10 cellular contexts compared by ENCODE assay signal in genomic region chr13:30477346-30478235, GRCh38. TPM values are rescaled to one million over a fixed set of nuclear protein-coding genes. Genes with fewer than 3 reads are reported as not detected.
DNase-seq lines count a peak whose midpoint lies in the region; ATAC-seq and TF ChIP-seq lines count a peak whose summit lies in the region.
"Had no signal": no experiment of that assay in that cellular context is flagged by ENCODE, and none has a peak within 500 bp of the region (broad histone marks: within the 10 kb centered on the region; RNA-seq: fewer than 3 reads in every experiment).

No MANE protein-coding gene starts in this region.

- peaks cover 12% of the 10 kb centered on the region for H3K4me1 ChIP-seq in SJCRH30
- H3K4me1 ChIP-seq in esophagus squamous epithelium, result no peaks in the 10 kb centered on the region

- H3K27ac Mint-ChIP-seq in activated CD4-positive, alpha-beta memory T cell treated with anti-CD3 and anti-CD28 coated beads, Interleukin-2, amount 10 ng/mL, durations not matched to agents 7 days and 5 days, result no peak overlapping the region

- intact Hi-C loops in esophagus squamous epithelium (cut with DNase I), result no loop called here

- TF ChIP-seq POLR2A in esophagus squamous epithelium (IDR thresholded peaks at IDR 0.05), result no peak

- DNase-seq in ELF-1 (ENCODE audit: low read depth, low spot score) (peak; percentile 48), SJCRH30 (peak; percentile 93 to 97), esophagus squamous epithelium (lab: John Stamatoyannopoulos, UW) (no peak), SHP77 treated with DMSO at 0.1 percent for 48 hours (lab: John Stamatoyannopoulos, UW) (no peak), DMS79 (lab: John Stamatoyannopoulos, UW) (no peak)
- no peak for DNase-seq in activated CD4-positive, alpha-beta memory T cell treated with anti-CD3 and anti-CD28 coated beads, Interleukin-2, amount 10 ng/mL, durations not matched to agents 7 days and 5 days
- DNase-seq: RPMI8226 had no signal

- peaks cover 15% of the 10 kb centered on the region for H3K27me3 Mint-ChIP-seq in activated CD4-positive, alpha-beta memory T cell treated with anti-CD3 and anti-CD28 coated beads, Interleukin-2, amount 10 ng/mL, durations not matched to agents 7 days and 5 days

- H3K9me3 ChIP-seq in SJCRH30 (replicated peaks), result no peaks in the 10 kb centered on the region
- H3K9me3 ChIP-seq in esophagus squamous epithelium, result no peaks in the 10 kb centered on the region

- no peak overlapping the region for H3K4me3 Mint-ChIP-seq in activated CD4-positive, alpha-beta memory T cell treated with anti-CD3 and anti-CD28 coated beads, Interleukin-2, amount 10 ng/mL, durations not matched to agents 7 days and 5 days

- CTCF ChIA-PET in activated CD4-positive, alpha-beta memory T cell treated with anti-CD3 and anti-CD28 coated beads, Interleukin-2, amount 10 ng/mL, durations not matched to agents 7 days and 5 days (lab: Charles Lee), result no interaction called here

- ATAC-seq in GM19455 (IDR thresholded peaks at IDR 0.05; ENCODE audit: unreplicated experiment), result peak; percentile 92
- peak; percentile 93 for ATAC-seq in HG03095 (IDR thresholded peaks at IDR 0.05; ENCODE audit: unreplicated experiment)

- POLR2A ChIA-PET in activated CD4-positive, alpha-beta memory T cell treated with anti-CD3 and anti-CD28 coated beads, Interleukin-2, amount 10 ng/mL, durations not matched to agents 7 days and 5 days (lab: Charles Lee), result interaction anchor here (1.9 kb wide), 1 partner anchor 12 kb away, joined by 8 read pairs; the partner anchor contains the start of gene HMGB1

- 43 to 67% methylated on average over 4 of the region's 4 CpGs for WGBS in esophagus squamous epithelium, 2 donors

- H3K9me3 Mint-ChIP-seq in activated CD4-positive, alpha-beta memory T cell treated with anti-CD3 and anti-CD28 coated beads, Interleukin-2, amount 10 ng/mL, durations not matched to agents 7 days and 5 days, result no peaks in the 10 kb centered on the region

- H3K36me3 Mint-ChIP-seq in activated CD4-positive, alpha-beta memory T cell treated with anti-CD3 and anti-CD28 coated beads, Interleukin-2, amount 10 ng/mL, durations not matched to agents 7 days and 5 days (ENCODE audit: low read depth), result no peaks in the 10 kb centered on the region

- H3K27me3 ChIP-seq in SJCRH30, result no peaks in the 10 kb centered on the region
- no peaks in the 10 kb centered on the region for H3K27me3 ChIP-seq in esophagus squamous epithelium

- H3K4me3 ChIP-seq in SJCRH30, result no peak overlapping the region
- H3K4me3 ChIP-seq in esophagus squamous epithelium, result no peak overlapping the region

- no peaks in the 10 kb centered on the region for H3K36me3 ChIP-seq in SJCRH30
- no peaks in the 10 kb centered on the region for H3K36me3 ChIP-seq in esophagus squamous epithelium

- no peaks in the 10 kb centered on the region for H3K4me1 Mint-ChIP-seq in activated CD4-positive, alpha-beta memory T cell treated with anti-CD3 and anti-CD28 coated beads, Interleukin-2, amount 10 ng/mL, durations not matched to agents 7 days and 5 days

- H3K27ac ChIP-seq in SJCRH30 (peak overlapping the region; percentile 26; the same call in 1 of the 2 replicates), esophagus squamous epithelium (no peak overlapping the region)

- TF ChIP-seq CTCF in esophagus squamous epithelium (IDR thresholded peaks at IDR 0.05), result no peak

RNA-seq across cellular contexts. Expression of gene HMGB1, which starts 11.9 kb away (rescaled TPM):
- total RNA-seq in SJCRH30 (2014; rRNA removed; shearing (Covaris generic)), result 1,487 and 1,662 TPM in 2 replicates
- total RNA-seq in esophagus squamous epithelium, result 100 to 1,000 TPM; 189 to 446 (median 280) TPM
- total RNA-seq in activated CD4-positive, alpha-beta memory T cell treated with anti-CD3 and anti-CD28 coated beads, Interleukin-2, amount 10 ng/mL, durations not matched to agents 7 days and 5 days, result 100 to 1,000 TPM; 611 to 615 TPM

RNA-seq across cellular contexts. Expression of gene UBE2L5, which starts 55.3 kb away (rescaled TPM):
- total RNA-seq in SJCRH30 (2014; rRNA removed; shearing (Covaris generic)), result not detected in 2 replicates
- total RNA-seq in esophagus squamous epithelium, result under 1 TPM in 1 of 4 donors, not detected in 3; 0.19 TPM
- under 1 TPM in 1 of 2 experiments, not detected in 1; 0.20 TPM for total RNA-seq in activated CD4-positive, alpha-beta memory T cell treated with anti-CD3 and anti-CD28 coated beads, Interleukin-2, amount 10 ng/mL, durations not matched to agents 7 days and 5 days
- total RNA-seq: endothelial cell of umbilical vein had no signal

Comparison
In these comparisons a context has a peak if more than half of its experiments do, and no peak if none do; other contexts are left out.
1. DNase-seq: peak in ELF-1 (single experiment) and SJCRH30 (2 of 2); none in esophagus squamous epithelium (single experiment), SHP77 treated with DMSO at 0.1 percent for 48 hours (single experiment), DMS79 (single experiment) and activated CD4-positive, alpha-beta memory T cell treated with anti-CD3 and anti-CD28 coated beads, Interleukin-2, amount 10 ng/mL, durations not matched to agents 7 days and 5 days (single experiment).